In the genomic region with DNA sequence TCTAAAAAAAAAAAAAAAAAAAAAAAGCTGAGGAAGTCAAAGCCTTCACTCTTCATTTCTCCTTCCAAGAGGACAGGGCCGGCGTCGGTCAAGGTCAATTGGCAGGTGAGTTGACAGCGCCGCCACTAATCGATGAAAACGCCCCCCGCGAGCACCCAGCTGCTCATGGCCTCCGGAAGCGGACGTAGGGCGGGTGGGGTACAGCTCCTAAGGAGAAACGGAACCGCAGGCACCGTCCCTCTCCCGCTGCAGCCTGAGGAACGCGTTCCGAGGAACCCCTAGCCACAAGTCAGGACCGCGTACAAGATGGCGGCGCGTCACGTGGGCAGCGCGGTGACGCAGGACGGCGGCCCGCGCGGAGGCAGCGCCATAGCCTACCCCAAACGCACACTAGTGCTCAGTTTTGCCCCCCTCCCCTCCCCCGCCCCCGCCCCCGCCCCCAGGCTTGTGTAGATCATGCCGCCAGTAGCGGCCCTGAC, we compare ENCODE assay signal across 7 cellular contexts.
DNase-seq lines count a peak whose midpoint lies in the region; ATAC-seq and TF ChIP-seq lines count a peak whose summit lies in the region.

Gene ATF1 (plus strand): TSS at position 465 of the 479 bp plus-strand sequence. CDS start 16,045 bp downstream, outside the sequence.

- no peak for TF ChIP-seq CTCF in retinal pigment epithelial cell (conservative IDR thresholded peaks at IDR 0.05; ENCODE audit: low read depth, low read length)

- peak within 1 kb of the TSS; percentile 81 for H3K4me3 ChIP-seq in retinal pigment epithelial cell (ENCODE audit: low read length)

- peak; percentile 85 to 91 for DNase-seq in NCI-H187 (lab: John Stamatoyannopoulos, UW)
- DNase-seq in T-helper 22 cell (ENCODE audit: low read depth), result peak; percentile 81
- DNase-seq in astrocyte of the hippocampus (ENCODE audit: low read depth, low spot score), result peak; percentile 98
- peak; percentile 80 to 88 for DNase-seq in hippocampal formation (lab: John Stamatoyannopoulos, UW)
- DNase-seq in retinal pigment epithelial cell (ENCODE audit: low read depth), result peak; percentile 71

- ATAC-seq in GM18502 (IDR thresholded peaks at IDR 0.05; ENCODE audit: poor library complexity, unreplicated experiment) (peak; percentile 81), HG02884 (IDR thresholded peaks at IDR 0.05; ENCODE audit: unreplicated experiment) (peak; percentile 50)

Comparison
In these comparisons a context has a peak if more than half of its experiments do, and no peak if none do; other contexts are left out.
1. Peak in every context shown above with its lines: DNase-seq, ATAC-seq and H3K4me3 ChIP-seq.